Comparison of ENCODE assay signal across 6 cellular contexts in the genomic region with DNA sequence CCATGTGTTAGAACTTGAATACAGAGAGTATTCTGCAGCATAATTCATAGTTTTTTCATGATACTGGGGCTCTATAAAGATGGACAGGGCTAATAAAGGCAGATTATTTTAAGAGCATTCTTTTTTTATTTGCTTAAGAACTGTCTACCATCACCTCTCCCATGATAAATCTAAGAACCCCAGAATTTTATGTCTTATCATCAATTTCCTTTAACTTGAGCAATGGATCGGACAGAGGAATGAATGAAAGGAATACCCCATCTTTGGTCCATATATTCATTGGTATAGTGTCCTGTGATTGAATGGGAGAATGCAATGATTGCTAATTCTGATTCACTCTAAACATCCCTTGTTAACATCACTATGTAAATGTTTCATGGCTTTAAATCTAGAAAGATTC.
"Had no signal": no experiment of that assay in that cellular context is flagged by ENCODE, and none has a peak within 500 bp of the region (broad histone marks: within the 10 kb centered on the region; RNA-seq: fewer than 3 reads in every experiment).

No MANE protein-coding gene starts in this region.

- DNase-seq: IMR-90, KBM-7, KG1 had no signal

- FAIRE-seq: HTR-8/SVneo had no signal

- H3K27ac ChIP-seq: HL-60, KMS-11 had no signal

- H3K9ac ChIP-seq: KMS-11 had no signal

- H3K4me2 ChIP-seq: KMS-11 had no signal
